In the genomic region with DNA sequence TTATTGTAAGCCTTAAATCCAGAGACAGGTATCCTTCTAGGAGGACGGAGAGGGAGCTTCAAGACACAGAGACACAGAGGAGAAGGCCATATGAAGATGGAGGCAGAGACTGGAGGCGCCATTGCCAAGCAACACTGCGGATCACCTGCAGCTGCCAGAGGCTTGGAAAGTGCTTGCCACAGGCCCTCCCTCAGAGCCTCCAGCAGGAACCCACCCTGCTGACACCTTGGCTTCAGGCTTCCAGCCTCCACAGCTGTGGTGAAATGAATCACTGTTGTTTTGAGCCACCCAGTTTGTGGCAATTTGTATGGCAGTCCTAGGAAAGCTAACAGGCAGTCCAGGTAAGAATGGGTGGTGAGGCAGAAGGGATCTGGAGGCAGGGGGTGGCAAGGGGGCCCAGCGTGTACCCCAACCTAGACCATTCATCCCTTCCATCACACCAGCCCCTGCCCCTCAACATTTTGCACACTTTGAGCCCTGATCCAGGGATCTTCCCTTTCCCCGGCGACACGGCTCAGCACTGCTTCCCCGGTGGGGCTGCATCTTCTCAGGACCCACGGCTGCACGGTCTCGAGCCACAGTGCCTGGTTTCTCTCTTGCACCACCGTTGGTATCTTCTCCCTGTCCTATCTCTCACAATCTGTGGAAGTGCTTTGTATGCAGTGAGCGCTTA, we compare ENCODE assay signal across 22 cellular contexts. TPM values are rescaled to one million over a fixed set of nuclear protein-coding genes. Genes with fewer than 3 reads are reported as not detected.
DNase-seq lines count a peak whose midpoint lies in the region; ATAC-seq and TF ChIP-seq lines count a peak whose summit lies in the region.
"Had no signal": no experiment of that assay in that cellular context is flagged by ENCODE, and none has a peak within 500 bp of the region (broad histone marks: within the 10 kb centered on the region; RNA-seq: fewer than 3 reads in every experiment).

No MANE protein-coding gene starts in this region.

- H3K4me1 ChIP-seq in mesenchymal stem cell (ENCODE audit: control insufficient read depth, insufficient read depth, low read depth, low read length) (peaks cover 12% of the 10 kb centered on the region), spleen (peaks cover 0 to 30% (median 11%) of the 10 kb centered on the region in 6 donors), trophoblast cell (ENCODE audit: control insufficient read depth in 1 of 2, insufficient read depth in 2 of 2, low read length in 2 of 2) (peaks cover 6 to 11% of the 10 kb centered on the region in 2 experiments)
- H3K4me1 ChIP-seq: HAP-1 had no signal

- 89% methylated on average over 12 of the region's 13 CpGs for WGBS in mesenchymal stem cell
- 78 to 89% (median 83%) methylated on average over 12 to 13 of the region's 13 CpGs for WGBS in spleen, 5 donors
- no CpG with 5 or more reads among the region's 13 CpGs for WGBS in trophoblast cell (ENCODE audit: extremely low coverage, insufficient coverage, insufficient read length)

- no peak overlapping the region for H4K12ac ChIP-seq in trophoblast cell (ENCODE audit: low read depth, low read length)

- H2AFZ ChIP-seq in mesenchymal stem cell (ENCODE audit: low read depth, low read length): no peak overlapping the region
- H2AFZ ChIP-seq in trophoblast cell (ENCODE audit: insufficient read depth, low read length, poor library complexity): no peak overlapping the region

- DNase-seq in cardiac septum (ENCODE audit: low spot score) (peak; percentile 68), Right ventricle myocardium inferior (ENCODE audit: missing footprints) (no peak), mesenchymal stem cell (no peak), spleen (peak; percentile 42), dermis blood vessel endothelial cell (no peak), trophoblast cell (no peak), left colon (no peak)
- DNase-seq: CD4-positive, CD25-positive, alpha-beta regulatory T cell; DND-41; GM23248; MM.1S; NCI-H1048; NCI-H1417 treated with DMSO at 0.1 percent for 48 hours; NCI-H187; NCI-H2107; NCI-H526 treated with DMSO at 0.1 percent for 48 hours; SIG-M5 had no signal

- peak overlapping the region; percentile 18 for H4K91ac ChIP-seq in mesenchymal stem cell (ENCODE audit: low read length)
- H4K91ac ChIP-seq in trophoblast cell (ENCODE audit: low read depth, low read length): no peak overlapping the region

- peaks cover 0 to 5% (median 0%) of the 10 kb centered on the region in 5 experiments for H3K9me3 Mint-ChIP-seq in brain

- H3K18ac ChIP-seq in mesenchymal stem cell (ENCODE audit: low read depth in 1 of 2, low read length in 2 of 2) (no peak overlapping the region), trophoblast cell (ENCODE audit: low read length) (no peak overlapping the region)

- H2BK5ac ChIP-seq in mesenchymal stem cell (ENCODE audit: low read depth, low read length, poor library complexity, severe bottlenecking): no peak overlapping the region
- no peak overlapping the region for H2BK5ac ChIP-seq in trophoblast cell (ENCODE audit: low read depth, low read length, poor library complexity)

- no peak overlapping the region for H3K9ac ChIP-seq in mesenchymal stem cell (ENCODE audit: low read length)
- no peak overlapping the region for H3K9ac ChIP-seq in trophoblast cell (ENCODE audit: low read length)
- H3K9ac ChIP-seq: GM23248 had no signal

- no peak overlapping the region for H3K4me3 ChIP-seq in mesenchymal stem cell (ENCODE audit: insufficient read depth in 1 of 2, low read depth in 1 of 2, low read length in 2 of 2)
- H3K4me3 ChIP-seq in spleen: no peak overlapping the region
- H3K4me3 ChIP-seq in trophoblast cell (ENCODE audit: low read depth, low read length): no peak overlapping the region
- H3K4me3 ChIP-seq: GM23248, HAP-1 had no signal

- no peak overlapping the region for H2BK15ac ChIP-seq in mesenchymal stem cell (ENCODE audit: low read depth, poor library complexity, severe bottlenecking)

- H4K8ac ChIP-seq in mesenchymal stem cell (ENCODE audit: low read length) (no peak overlapping the region), trophoblast cell (ENCODE audit: low read depth, low read length) (no peak overlapping the region)

- no peak overlapping the region for H2BK12ac ChIP-seq in mesenchymal stem cell (ENCODE audit: low read length in 2 of 2)
- no peak overlapping the region for H2BK12ac ChIP-seq in trophoblast cell (ENCODE audit: low read length)

- TF ChIP-seq POLR2A in spleen (IDR thresholded peaks at IDR 0.05): no peak

- H2BK120ac ChIP-seq in mesenchymal stem cell (ENCODE audit: low read depth, low read length): no peak overlapping the region
- no peak overlapping the region for H2BK120ac ChIP-seq in trophoblast cell (ENCODE audit: insufficient read depth, low read length, poor library complexity)

- H3K4me3 Mint-ChIP-seq in brain: no peak overlapping the region
- H3K4me3 Mint-ChIP-seq: CD4-positive, CD25-positive, alpha-beta regulatory T cell had no signal

- H3K4ac ChIP-seq in mesenchymal stem cell (ENCODE audit: low read depth in 1 of 2, low read length in 2 of 2): no peak overlapping the region
- no peak overlapping the region for H3K4ac ChIP-seq in trophoblast cell (ENCODE audit: low read depth, low read length)

- no peak overlapping the region for H3K27ac ChIP-seq in mesenchymal stem cell (ENCODE audit: low read length, poor library complexity, severe bottlenecking)
- H3K27ac ChIP-seq in spleen: no peak overlapping the region
- H3K27ac ChIP-seq in trophoblast cell (ENCODE audit: low read depth, low read length): no peak overlapping the region
- H3K27ac ChIP-seq: GM23248, RWPE1 had no signal

- H3K79me1 ChIP-seq in mesenchymal stem cell (replicated peaks; ENCODE audit: low read length, poor library complexity, severe bottlenecking): no peaks in the 10 kb centered on the region
- H3K79me1 ChIP-seq in trophoblast cell (ENCODE audit: low read length): no peaks in the 10 kb centered on the region

- peak overlapping the region in 3 of 5 experiments; percentile 38 to 85 (median 54) for H3K27ac Mint-ChIP-seq in brain
- H3K27ac Mint-ChIP-seq: CD4-positive, CD25-positive, alpha-beta regulatory T cell had no signal

- H3K4me2 ChIP-seq in mesenchymal stem cell (ENCODE audit: low read length, poor library complexity, severe bottlenecking) (no peak overlapping the region), trophoblast cell (ENCODE audit: low read length) (no peak overlapping the region)

- H3K14ac ChIP-seq in mesenchymal stem cell (ENCODE audit: low read length in 2 of 2): no peak overlapping the region
- no peak overlapping the region for H3K14ac ChIP-seq in trophoblast cell (ENCODE audit: low read length)

- no peak overlapping the region for H2AK5ac ChIP-seq in mesenchymal stem cell (ENCODE audit: low read length, severe bottlenecking)
- H2AK5ac ChIP-seq in trophoblast cell (ENCODE audit: low read length): no peak overlapping the region

- no peaks in the 10 kb centered on the region for H3K36me3 Mint-ChIP-seq in brain
- H3K36me3 Mint-ChIP-seq: CD4-positive, CD25-positive, alpha-beta regulatory T cell had no signal

- H3K36me3 ChIP-seq in mesenchymal stem cell (ENCODE audit: control insufficient read depth in 1 of 2, insufficient read depth in 2 of 2, low read depth in 1 of 2, low read length in 2 of 2): no peaks in the 10 kb centered on the region
- H3K36me3 ChIP-seq in spleen: no peaks in the 10 kb centered on the region
- no peaks in the 10 kb centered on the region for H3K36me3 ChIP-seq in trophoblast cell (ENCODE audit: control insufficient read depth in 1 of 2, insufficient read depth in 2 of 2, low read length in 2 of 2)
- H3K36me3 ChIP-seq: HAP-1 had no signal

- H3K9me3 ChIP-seq in mesenchymal stem cell (ENCODE audit: control insufficient read depth, low read length) (no peaks in the 10 kb centered on the region), spleen (no peaks in the 10 kb centered on the region), trophoblast cell (ENCODE audit: insufficient read depth, low read depth, low read length) (peaks cover 2% of the 10 kb centered on the region)
- H3K9me3 ChIP-seq: HAP-1 had no signal

- H3K4me1 Mint-ChIP-seq in brain: peaks cover 52% of the 10 kb centered on the region
- H3K4me1 Mint-ChIP-seq: CD4-positive, CD25-positive, alpha-beta regulatory T cell had no signal

- H3K79me2 ChIP-seq in trophoblast cell (ENCODE audit: control insufficient read depth, insufficient read depth, low read length, poor library complexity): no peaks in the 10 kb centered on the region

- ATAC-seq in Right ventricle myocardium inferior: no peak
- no peak for ATAC-seq in left colon

- H3K27me3 Mint-ChIP-seq in brain: peaks cover 7% of the 10 kb centered on the region

- intact Hi-C loops in cardiac septum (cut with DNase I) (loop anchor here (5.0 kb wide), 2 partner anchors 82 to 192 kb away; partner anchors contain the start of gene ASIC1), Right ventricle myocardium inferior (cut with DNase I) (loop anchor here (5.0 kb wide), 1 partner anchor 207 kb away; no protein-coding TSS in a partner anchor), spleen (cut with DNase I; ENCODE audit: low total_unique reads) (loop anchor here (10.0 kb wide), 1 partner anchor 200 kb away; no protein-coding TSS in a partner anchor), left colon (cut with DNase I, micrococcal nuclease) (loop anchor here in 1 of 2 donors (5.0 kb wide), 1 partner anchor 82 kb away; no protein-coding TSS in a partner anchor)

- TF ChIP-seq CTCF in brain (conservative IDR thresholded peaks at IDR 0.05) (no peak), spleen (IDR thresholded peaks at IDR 0.05 in 8 of 11, conservative IDR thresholded peaks at IDR 0.05 in 3 of 11) (no peak)

- no peak overlapping the region for H3K23ac ChIP-seq in mesenchymal stem cell (ENCODE audit: low read length in 2 of 2)
- no peak overlapping the region for H3K23ac ChIP-seq in trophoblast cell (ENCODE audit: low read length)

- H3K27me3 ChIP-seq in mesenchymal stem cell (ENCODE audit: control insufficient read depth in 1 of 2, insufficient read depth in 1 of 2, low read length in 2 of 2) (peaks cover 22 to 34% of the 10 kb centered on the region in 2 experiments), spleen (replicated peaks in 1 of 7) (peaks cover 0 to 32% (median 0%) of the 10 kb centered on the region in 7 donors), trophoblast cell (ENCODE audit: insufficient read depth, low read length) (no peaks in the 10 kb centered on the region)

RNA-seq across cellular contexts. Expression of gene BCDIN3D, which starts 22.3 kb away (rescaled TPM):
- 2.6 TPM for total RNA-seq in cardiac septum
- 2.6 TPM for total RNA-seq in Right ventricle myocardium inferior
- 3.6 TPM for polyA plus RNA-seq in brain (ENCODE audit: insufficient read depth, low read depth, low replicate concordance)
- 4.1 TPM for polyA plus RNA-seq in mesenchymal stem cell (2013, experiment 1 of 2)
- polyA plus RNA-seq in mesenchymal stem cell (2013, experiment 2 of 2): 4.4 TPM
- total RNA-seq in spleen: 1 to 10 TPM; 4.8 to 7.4 (median 5.3) TPM
- polyA plus RNA-seq in spleen: 1 to 10 TPM; 3.3 to 5.1 (median 4.6) TPM
- 2.8 and 4.3 TPM in 2 replicates for total RNA-seq in dermis blood vessel endothelial cell
- 1.9 and 2.1 TPM in 2 replicates for polyA plus RNA-seq in trophoblast cell (2013)
- 1 to 10 TPM; 2.7 to 4.7 TPM for total RNA-seq in left colon

RNA-seq across cellular contexts. Expression of gene NCKAP5L, which starts 37.0 kb away (rescaled TPM):
- total RNA-seq in cardiac septum (26.5 TPM), Right ventricle myocardium inferior (32.7 TPM), spleen (10 to 100 TPM; 19.9 to 29.4 (median 23.6) TPM), dermis blood vessel endothelial cell (12.8 and 14.0 TPM in 2 replicates), left colon (1 to 10 TPM; 3.7 to 4.8 TPM)
- polyA plus RNA-seq in brain (ENCODE audit: insufficient read depth, low read depth, low replicate concordance) (15.3 TPM), spleen (10 to 100 TPM in 1 of 3 donors, 1 to 10 TPM in 2; 3.6 to 15.3 (median 7.0) TPM)
- polyA plus RNA-seq in mesenchymal stem cell (2013, experiment 1 of 2): 23.5 TPM
- polyA plus RNA-seq in mesenchymal stem cell (2013, experiment 2 of 2): 22.0 TPM
- 14.2 and 14.8 TPM in 2 replicates for polyA plus RNA-seq in trophoblast cell (2013)

RNA-seq across cellular contexts. Expression of gene FAIM2, which starts 38.5 kb away (rescaled TPM):
- 1.7 TPM for total RNA-seq in cardiac septum
- 20.5 TPM for total RNA-seq in Right ventricle myocardium inferior
- 213 TPM for polyA plus RNA-seq in brain (ENCODE audit: insufficient read depth, low read depth, low replicate concordance)
- polyA plus RNA-seq in mesenchymal stem cell (2013, experiment 1 of 2): 0.30 TPM
- polyA plus RNA-seq in mesenchymal stem cell (2013, experiment 2 of 2): 0.27 TPM
- 1 to 10 TPM in 4 of 7 donors, under 1 TPM in 2, not detected in 1; 0.09 to 3.2 (median 1.7) TPM for total RNA-seq in spleen
- under 1 TPM; 0.04 to 0.19 (median 0.17) TPM for polyA plus RNA-seq in spleen
- not detected in 2 replicates for total RNA-seq in dermis blood vessel endothelial cell
- polyA plus RNA-seq in trophoblast cell (2013): not detected in 2 replicates
- 1 to 10 TPM; 1.2 to 2.3 TPM for total RNA-seq in left colon
- total RNA-seq: A673, G401 had no signal

Comparison
In these comparisons a context has a peak if more than half of its experiments do, and no peak if none do; other contexts are left out.
1. DNase-seq: peak in cardiac septum (single experiment) and spleen (single experiment); none in Right ventricle myocardium inferior (single experiment), mesenchymal stem cell (single experiment), dermis blood vessel endothelial cell (single experiment), trophoblast cell (0 of 2) and left colon (0 of 2).